22 cellular contexts compared by ENCODE assay signal in genomic region chr17:81529437-81529803, GRCh38. TPM values are rescaled to one million over a fixed set of nuclear protein-coding genes. Genes with fewer than 3 reads are reported as not detected.
"Had no signal": no experiment of that assay in that cellular context is flagged by ENCODE, and none has a peak within 500 bp of the region (broad histone marks: within the 10 kb centered on the region; RNA-seq: fewer than 3 reads in every experiment).

No MANE protein-coding gene starts in this region.

- H3K36me3 ChIP-seq: lower lobe of right lung, ovary, thoracic aorta, tibial nerve, upper lobe of left lung, uterus had no signal

- DNase-seq: cortex of kidney; hypothalamus; immature natural killer cell; islet precursor cell; kidney glomerular epithelial cell; lower lobe of right lung; naive thymus-derived CD8-positive, alpha-beta T cell; nephron progenitor cell; occipital lobe; ovary; posterior cingulate gyrus; psoas muscle; small intestine; stimulated activated CD4-positive, alpha-beta T cell treated with anti-CD3 and anti-CD28 coated beads, Interleukin-15, amount 100 ng/mL, for 24 hours; stimulated activated CD4-positive, alpha-beta T cell treated with anti-CD3 and anti-CD28 coated beads, Interleukin-2, amount 100 ng/mL, for 48 hours; stimulated activated naive B cell treated with anti-CD40 and anti-IgM and Interleukin-4, amounts not matched to agents 10 μg/mL and 1 μg/mL and 100 μg/mL, for 72 hours; uterus had no signal

- ATAC-seq: left ventricle myocardium superior; lower lobe of right lung; naive thymus-derived CD8-positive, alpha-beta T cell; psoas muscle; stimulated activated naive B cell treated with anti-CD40 and anti-IgM and Interleukin-4, amounts not matched to agents 10 μg/mL and 1 μg/mL and 100 μg/mL, for 72 hours had no signal

- H3K9me3 ChIP-seq: lower lobe of right lung, ovary, psoas muscle, thoracic aorta, tibial nerve, upper lobe of left lung, uterus had no signal

- H3K4me1 ChIP-seq: uterus had no signal

- H3K27ac ChIP-seq: lower lobe of right lung, ovary, psoas muscle, thoracic aorta, tibial nerve, upper lobe of left lung, uterus had no signal

- FAIRE-seq: frontal cortex, small intestine had no signal

- H3K4me3 ChIP-seq: lower lobe of right lung, ovary, psoas muscle, thoracic aorta, tibial nerve, upper lobe of left lung, uterus had no signal

RNA-seq across cellular contexts. Expression of gene FSCN2, which starts 1.2 kb away (rescaled TPM):
- polyA plus RNA-seq: naive thymus-derived CD8-positive, alpha-beta T cell had no signal
